In the genomic region with DNA sequence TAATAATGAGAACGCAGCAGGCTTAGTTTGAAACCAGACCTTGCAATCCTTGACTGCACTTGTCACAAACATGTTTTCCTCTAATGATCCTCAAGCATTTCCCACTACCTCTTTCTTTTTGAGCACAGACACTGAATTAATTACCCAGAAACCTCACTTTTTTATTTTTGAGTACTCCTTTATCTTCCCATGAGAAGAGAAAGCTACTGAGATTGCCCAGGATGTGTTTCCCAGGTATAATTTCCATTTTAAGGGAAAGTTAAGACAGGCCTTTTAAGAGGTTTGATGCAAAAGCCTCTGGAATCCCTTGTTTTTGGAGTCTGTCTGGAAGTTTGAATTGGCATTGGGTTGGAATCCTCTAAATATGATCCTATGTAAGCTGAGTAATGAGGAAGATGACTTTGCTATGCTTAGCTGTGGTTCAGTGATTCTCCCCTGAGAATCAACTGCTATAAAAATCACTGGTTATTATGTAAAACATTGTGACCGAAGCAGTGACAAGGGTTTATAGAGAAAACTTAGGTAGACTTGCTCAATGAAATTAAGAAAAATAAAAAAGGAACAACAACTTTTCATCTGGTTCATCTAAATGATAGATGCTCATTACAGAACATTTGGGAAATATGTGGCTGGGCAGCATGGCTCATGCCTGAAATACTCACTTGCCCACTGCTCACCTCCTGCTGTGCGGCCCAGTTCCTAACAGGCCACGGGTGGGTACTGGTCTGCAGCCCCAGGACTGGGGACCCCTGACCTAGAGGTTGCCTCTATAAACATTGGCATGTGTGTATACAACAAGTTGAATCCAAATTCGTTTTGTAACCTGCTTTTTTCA, we compare ENCODE assay signal across 1 cellular context.
TF ChIP-seq lines count a peak whose summit lies in the region.

No MANE protein-coding gene starts in this region.

TF ChIP-seq in IMR-90, 13 proteins besides CTCF, POLR2A, EP300 and RAD21 (continued from another document):
- TF ChIP-seq MAFK (IDR thresholded peaks at IDR 0.05; ENCODE audit: low read depth, low read length) = no peak
